In genomic region chr11:110812334-110812733, GRCh38 we compare ENCODE assay signal across 24 cellular contexts.
DNase-seq lines count a peak whose midpoint lies in the region; ATAC-seq, FAIRE-seq and TF ChIP-seq lines count a peak whose summit lies in the region.
"Had no signal": no experiment of that assay in that cellular context is flagged by ENCODE, and none has a peak within 500 bp of the region (broad histone marks: within the 10 kb centered on the region; RNA-seq: fewer than 3 reads in every experiment).

No MANE protein-coding gene starts in this region.

- no peak for TF ChIP-seq EP300 in HepG2 (IDR thresholded peaks at IDR 0.05; ENCODE audit: low read depth in 2 of 2, low read length in 2 of 2)
- no peak for TF ChIP-seq EP300 in HepG2 (CRISPR knock-in tag; IDR thresholded peaks at IDR 0.05; ENCODE audit: borderline replicate concordance)

- TF ChIP-seq POLR2A in HepG2 (IDR thresholded peaks at IDR 0.05; ENCODE audit: insufficient read depth in 1 of 2, low read depth in 2 of 2, low read length in 2 of 2) (no peak), right lobe of liver (IDR thresholded peaks at IDR 0.05) (no peak)

- peaks cover 4% of the 10 kb centered on the region for H3K9me3 Mint-ChIP-seq in memory B cell
- H3K9me3 Mint-ChIP-seq in activated T-helper 2 cell treated with anti-CD3 and anti-CD28 coated beads, Interferon-gamma antibody, Interleukin-2, Interleukin-4, amounts not matched to agents 10 μg/mL and 5 μg/mL and 100 μg/mL, durations not matched to agents 14 hours and 24 hours and 36 hours, result peaks cover 18% of the 10 kb centered on the region

- POLR2A ChIA-PET in HepG2 (lab: Yijun Ruan, JAX), result no interaction called here

- in situ Hi-C loops in HepG2 (cut with HindIII; ENCODE audit: extremely low pct_ligation_motif_present, low pct_unique_long_range_greater_than_20kb), result no loop called here

- no peak overlapping the region for H2AFZ ChIP-seq in HepG2 (ENCODE audit: low read length)

- intact Hi-C loops in HepG2 (cut with micrococcal nuclease; ENCODE audit: unreplicated experiment) (no loop called here), right lobe of liver (cut with DNase I) (no loop called here)
- intact Hi-C loops in activated T-helper 2 cell treated with anti-CD3 and anti-CD28 coated beads, Interferon-gamma antibody, Interleukin-2, Interleukin-4, amounts not matched to agents 10 μg/mL and 5 μg/mL and 100 μg/mL, durations not matched to agents 14 hours and 24 hours and 36 hours (cut with micrococcal nuclease), result no loop called here

- H3K27ac Mint-ChIP-seq in memory B cell, result peak overlapping the region; percentile 17
- no peak overlapping the region for H3K27ac Mint-ChIP-seq in activated T-helper 2 cell treated with anti-CD3 and anti-CD28 coated beads, Interferon-gamma antibody, Interleukin-2, Interleukin-4, amounts not matched to agents 10 μg/mL and 5 μg/mL and 100 μg/mL, durations not matched to agents 14 hours and 24 hours and 36 hours
- H3K27ac Mint-ChIP-seq: CD4-positive, alpha-beta memory T cell had no signal

- no peak for ATAC-seq in HepG2
- no peak for ATAC-seq in right lobe of liver
- peak; percentile 55 for ATAC-seq in memory B cell (ENCODE audit: low read depth)
- no peak for ATAC-seq in HG03175 (IDR thresholded peaks at IDR 0.05; ENCODE audit: unreplicated experiment)
- no peak for ATAC-seq in HG03135 (IDR thresholded peaks at IDR 0.05; ENCODE audit: unreplicated experiment)
- ATAC-seq: GM12878, Panc1 had no signal

- H4K20me1 ChIP-seq in HepG2 (ENCODE audit: insufficient read depth, low read length), result no peaks in the 10 kb centered on the region
- H4K20me1 ChIP-seq: BLaER1 had no signal

- no peak overlapping the region for H3K4me3 Mint-ChIP-seq in memory B cell
- H3K4me3 Mint-ChIP-seq in activated T-helper 2 cell treated with anti-CD3 and anti-CD28 coated beads, Interferon-gamma antibody, Interleukin-2, Interleukin-4, amounts not matched to agents 10 μg/mL and 5 μg/mL and 100 μg/mL, durations not matched to agents 14 hours and 24 hours and 36 hours (ENCODE audit: low read depth), result no peak overlapping the region
- H3K4me3 Mint-ChIP-seq: CD4-positive, alpha-beta memory T cell had no signal

- peaks cover 18% of the 10 kb centered on the region for H3K4me1 Mint-ChIP-seq in memory B cell
- no peaks in the 10 kb centered on the region for H3K4me1 Mint-ChIP-seq in activated T-helper 2 cell treated with anti-CD3 and anti-CD28 coated beads, Interferon-gamma antibody, Interleukin-2, Interleukin-4, amounts not matched to agents 10 μg/mL and 5 μg/mL and 100 μg/mL, durations not matched to agents 14 hours and 24 hours and 36 hours (ENCODE audit: low read depth)
- H3K4me1 Mint-ChIP-seq: CD4-positive, alpha-beta memory T cell had no signal

- WGBS in HepG2 (ENCODE audit: low lambda C conversion rate), result 0% methylated on average over 1 of the region's 1 CpG
- WGBS in right lobe of liver (ENCODE audit: insufficient coverage, low coverage, low lambda C conversion rate, missing lambda C conversion rate), result 33% methylated on average over 1 of the region's 1 CpG

- H3K27me3 ChIP-seq in HepG2 (ENCODE audit: control insufficient read depth in 1 of 2, insufficient read depth in 2 of 2, low read length in 2 of 2) (no peaks in the 10 kb centered on the region), right lobe of liver (no peaks in the 10 kb centered on the region)
- H3K27me3 ChIP-seq: BLaER1 had no signal

- no peak overlapping the region for H3K4me2 ChIP-seq in HepG2 (ENCODE audit: low read depth, low read length)
- H3K4me2 ChIP-seq: BLaER1 had no signal

- H3K27me3 Mint-ChIP-seq in memory B cell, result peaks cover 4% of the 10 kb centered on the region
- peaks cover 3% of the 10 kb centered on the region for H3K27me3 Mint-ChIP-seq in activated T-helper 2 cell treated with anti-CD3 and anti-CD28 coated beads, Interferon-gamma antibody, Interleukin-2, Interleukin-4, amounts not matched to agents 10 μg/mL and 5 μg/mL and 100 μg/mL, durations not matched to agents 14 hours and 24 hours and 36 hours (ENCODE audit: low read depth)

- CTCF ChIA-PET in HepG2 (lab: Yijun Ruan, JAX; ENCODE audit: low intra/inter-chr PET ratio, low total read pairs), result no interaction called here

- H3K27ac ChIP-seq in HepG2 (ENCODE audit: extremely low read length, insufficient read depth, low read length) (no peak overlapping the region), right lobe of liver (no peak overlapping the region)
- H3K27ac ChIP-seq: BLaER1 had no signal

- no peak for FAIRE-seq in HepG2 (lab: Jason Lieb, UNC)
- FAIRE-seq: GM12878 had no signal

- TF ChIP-seq RAD21 in HepG2 (CRISPR knock-in tag; IDR thresholded peaks at IDR 0.05), result no peak

- no peak for DNase-seq in HepG2 (ENCODE audit: low spot score)
- DNase-seq in right lobe of liver, result no peak
- peak; percentile 11 for DNase-seq in NAMALWA (ENCODE audit: low spot score)
- DNase-seq in memory B cell (ENCODE audit: low spot score in 2 of 2), result no peak
- no peak for DNase-seq in activated T-helper 2 cell treated with anti-CD3 and anti-CD28 coated beads, Interferon-gamma antibody, Interleukin-2, Interleukin-4, amounts not matched to agents 10 μg/mL and 5 μg/mL and 100 μg/mL, durations not matched to agents 14 hours and 24 hours and 36 hours (ENCODE audit: low spot score)
- DNase-seq: Caco-2; CD4-positive, alpha-beta memory T cell; EL; GDM1; KBM-7; NCI-H1092; NCI-H1436; NCI-H187; NCI-H2081 treated with DMSO at 0.1 percent for 48 hours; NCI-H2171; NCI-H226; NCI-H510A treated with DMSO at 0.1 percent for 48 hours; SHP77 treated with DMSO at 0.1 percent for 48 hours; T-helper 1 cell had no signal

- H3K4me3 ChIP-seq in HepG2 (replicated peaks in 1 of 3; ENCODE audit: insufficient read depth in 1 of 3, low read depth in 2 of 3, low read length in 3 of 3) (no peak overlapping the region), right lobe of liver (no peak overlapping the region)
- H3K4me3 ChIP-seq: BLaER1, GM12878 had no signal

- H3K9ac ChIP-seq in HepG2 (ENCODE audit: insufficient read depth, low read depth, low read length), result no peak overlapping the region
- H3K9ac ChIP-seq: BLaER1 had no signal

- no peaks in the 10 kb centered on the region for H3K79me2 ChIP-seq in HepG2 (ENCODE audit: insufficient read depth, low read length)

- H3K4me1 ChIP-seq in HepG2 (ENCODE audit: insufficient read depth, low read length) (no peaks in the 10 kb centered on the region), right lobe of liver (no peaks in the 10 kb centered on the region)
- H3K4me1 ChIP-seq: BLaER1, Caco-2 had no signal

- H3K36me3 ChIP-seq in HepG2 (replicated peaks in 1 of 2; ENCODE audit: control insufficient read depth in 1 of 2, insufficient read depth in 2 of 2, low read length in 2 of 2), result no peaks in the 10 kb centered on the region
- H3K36me3 ChIP-seq in right lobe of liver, result no peaks in the 10 kb centered on the region
- H3K36me3 ChIP-seq: BLaER1 had no signal

- H3K36me3 Mint-ChIP-seq in memory B cell, result peaks cover 2% of the 10 kb centered on the region
- H3K36me3 Mint-ChIP-seq in activated T-helper 2 cell treated with anti-CD3 and anti-CD28 coated beads, Interferon-gamma antibody, Interleukin-2, Interleukin-4, amounts not matched to agents 10 μg/mL and 5 μg/mL and 100 μg/mL, durations not matched to agents 14 hours and 24 hours and 36 hours (ENCODE audit: low read depth), result no peaks in the 10 kb centered on the region
- H3K36me3 Mint-ChIP-seq: CD4-positive, alpha-beta memory T cell had no signal

- BruUV-seq in HepG2 (replicated peaks; lab: Mats Ljungman, UMichigan), result no TSS peak

- no peak for TF ChIP-seq CTCF in HepG2 (CRISPR knock-in tag; IDR thresholded peaks at IDR 0.05)
- no peak for TF ChIP-seq CTCF in right lobe of liver (IDR thresholded peaks at IDR 0.05)

- H3K9me3 ChIP-seq in HepG2 (ENCODE audit: low read length) (peaks cover 3% of the 10 kb centered on the region; the same call in 1 of the 2 replicates), right lobe of liver (no peaks in the 10 kb centered on the region)

TF ChIP-seq in HepG2, 621 proteins besides CTCF, POLR2A, EP300 and RAD21:
- no peak for TF ChIP-seq RFXANK (CRISPR knock-in tag; IDR thresholded peaks at IDR 0.05)
- 0 out of 2 replicates have a peak, but pooled peaks have one; percentile 21 for TF ChIP-seq NFE2L2 (IDR thresholded peaks at IDR 0.05; ENCODE audit: low read length)
